1 cellular context compared by ENCODE assay signal in the genomic region with DNA sequence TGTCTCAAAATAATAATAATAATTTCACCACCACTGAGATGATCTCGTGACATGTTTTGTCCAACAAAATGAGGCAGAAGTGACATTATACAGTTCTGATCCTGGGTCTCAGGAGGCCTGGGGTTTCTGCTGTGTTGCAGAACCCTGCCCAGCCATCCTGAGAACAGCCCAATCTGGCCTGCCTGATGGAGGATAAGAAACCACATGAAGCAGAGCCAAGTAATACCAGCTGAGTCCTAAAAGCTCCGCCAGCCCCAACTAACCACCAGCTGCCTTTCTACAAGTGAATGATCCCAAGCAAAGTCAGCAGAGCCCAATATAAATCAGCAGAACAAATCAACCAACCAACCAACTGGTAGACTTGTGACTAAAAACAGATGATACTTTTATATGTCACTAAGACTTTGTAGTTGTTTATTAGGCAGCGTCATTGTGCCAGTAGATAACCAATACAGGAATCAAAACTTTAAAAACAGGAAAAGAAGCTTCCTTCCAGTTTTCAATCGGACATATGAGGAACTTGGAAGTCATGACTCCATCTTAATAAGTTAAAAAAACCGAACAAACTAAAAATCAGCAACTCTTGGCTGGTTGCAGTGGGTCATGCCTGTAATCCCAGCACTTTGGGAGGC.
TF ChIP-seq lines count a peak whose summit lies in the region.

No MANE protein-coding gene starts in this region.

TF ChIP-seq in GM23338, 12 proteins besides CTCF, POLR2A, EP300 and RAD21:
- no peak for TF ChIP-seq REST (IDR thresholded peaks at IDR 0.05; ENCODE audit: unreplicated experiment)
- TF ChIP-seq ZNF331 (CRISPR knock-in tag; IDR thresholded peaks at IDR 0.05; ENCODE audit: low read depth): no peak
- TF ChIP-seq STAT1 (IDR thresholded peaks at IDR 0.05; ENCODE audit: unreplicated experiment): no peak
- TF ChIP-seq, protein P1, sequence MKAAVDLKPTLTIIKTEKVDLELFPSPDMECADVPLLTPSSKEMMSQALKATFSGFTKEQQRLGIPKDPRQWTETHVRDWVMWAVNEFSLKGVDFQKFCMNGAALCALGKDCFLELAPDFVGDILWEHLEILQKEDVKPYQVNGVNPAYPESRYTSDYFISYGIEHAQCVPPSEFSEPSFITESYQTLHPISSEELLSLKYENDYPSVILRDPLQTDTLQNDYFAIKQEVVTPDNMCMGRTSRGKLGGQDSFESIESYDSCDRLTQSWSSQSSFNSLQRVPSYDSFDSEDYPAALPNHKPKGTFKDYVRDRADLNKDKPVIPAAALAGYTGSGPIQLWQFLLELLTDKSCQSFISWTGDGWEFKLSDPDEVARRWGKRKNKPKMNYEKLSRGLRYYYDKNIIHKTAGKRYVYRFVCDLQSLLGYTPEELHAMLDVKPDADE (IDR thresholded peaks at IDR 0.05): no peak
- TF ChIP-seq ZNF462 (CRISPR knock-in tag; IDR thresholded peaks at IDR 0.05): no peak
- TF ChIP-seq JUNB (IDR thresholded peaks at IDR 0.05; ENCODE audit: unreplicated experiment): no peak
- TF ChIP-seq EZH2phosphoT487 (IDR thresholded peaks at IDR 0.05; ENCODE audit: unreplicated experiment): no peak
- TF ChIP-seq CREB1 (CRISPR knock-in tag; IDR thresholded peaks at IDR 0.05; ENCODE audit: low read depth): no peak
